ENCODE assay signal across 10 cellular contexts in the genomic region with DNA sequence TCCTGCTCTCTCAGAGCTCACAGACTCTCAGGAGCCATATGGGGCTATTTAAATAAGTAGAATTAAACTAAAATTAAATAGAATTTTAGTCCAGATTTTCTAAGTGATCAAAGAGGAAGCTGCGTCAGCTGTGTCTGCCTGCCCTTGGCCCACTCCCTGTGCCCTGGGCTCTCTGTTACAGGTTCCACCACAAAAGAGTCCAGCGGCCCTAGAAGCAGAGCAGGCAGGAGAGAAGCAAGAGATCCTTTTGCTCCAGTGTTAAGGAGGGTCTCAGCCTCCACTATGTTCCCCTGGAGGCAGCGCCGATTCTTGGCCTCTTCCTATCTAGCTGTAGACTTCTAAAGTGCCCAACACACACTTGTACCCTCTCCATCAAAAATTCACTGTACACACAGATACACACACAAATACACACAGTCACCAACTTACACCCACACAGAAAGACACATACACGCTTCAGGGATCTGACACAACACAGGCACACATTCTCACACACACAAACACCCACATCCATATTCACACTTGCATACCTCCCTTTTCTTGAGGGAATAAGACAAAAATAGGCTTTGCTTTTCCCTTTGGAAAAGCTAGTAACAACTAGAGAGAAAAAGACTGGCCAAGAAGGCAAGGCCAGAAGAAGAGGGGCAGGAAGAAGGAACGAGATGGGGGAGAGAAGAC. TPM values are rescaled to one million over a fixed set of nuclear protein-coding genes. Genes with fewer than 3 reads are reported as not detected.
A peak's percentile ranks its signal among the peaks of the same experiment; 100 is the strongest.
DNase-seq lines count a peak whose midpoint lies in the region; ATAC-seq and TF ChIP-seq lines count a peak whose summit lies in the region.
"Had no signal": no experiment of that assay in that cellular context is flagged by ENCODE, and none has a peak within 500 bp of the region (broad histone marks: within the 10 kb centered on the region; RNA-seq: fewer than 3 reads in every experiment).

No MANE protein-coding gene starts in this region.

- H3K9me3 Mint-ChIP-seq in activated T-helper 2 cell treated with anti-CD3 and anti-CD28 coated beads, Interferon-gamma antibody, Interleukin-2, Interleukin-4, amounts not matched to agents 10 μg/mL and 5 μg/mL and 100 μg/mL, durations not matched to agents 14 hours and 24 hours and 36 hours: no peaks in the 10 kb centered on the region

- peak overlapping the region; percentile 78 for H3K27ac Mint-ChIP-seq in activated T-helper 2 cell treated with anti-CD3 and anti-CD28 coated beads, Interferon-gamma antibody, Interleukin-2, Interleukin-4, amounts not matched to agents 10 μg/mL and 5 μg/mL and 100 μg/mL, durations not matched to agents 14 hours and 24 hours and 36 hours

- peaks cover 44% of the 10 kb centered on the region for H3K36me3 Mint-ChIP-seq in activated T-helper 2 cell treated with anti-CD3 and anti-CD28 coated beads, Interferon-gamma antibody, Interleukin-2, Interleukin-4, amounts not matched to agents 10 μg/mL and 5 μg/mL and 100 μg/mL, durations not matched to agents 14 hours and 24 hours and 36 hours (ENCODE audit: low read depth)

- intact Hi-C loops in activated T-helper 2 cell treated with anti-CD3 and anti-CD28 coated beads, Interferon-gamma antibody, Interleukin-2, Interleukin-4, amounts not matched to agents 10 μg/mL and 5 μg/mL and 100 μg/mL, durations not matched to agents 14 hours and 24 hours and 36 hours (cut with micrococcal nuclease): loop anchor here (1.0 to 10.0 kb wide), 3 partner anchors 8 to 688 kb away; partner anchors contain the start of gene G3BP1
- intact Hi-C loops in right lobe of liver (cut with DNase I): no loop called here
- intact Hi-C loops in tibial artery (cut with DNase I; ENCODE audit: low total_unique reads): no loop called here

- H3K27me3 ChIP-seq in right lobe of liver (no peaks in the 10 kb centered on the region), tibial artery (no peaks in the 10 kb centered on the region)
- H3K27me3 ChIP-seq: BE2C had no signal

- H3K36me3 ChIP-seq in right lobe of liver (no peaks in the 10 kb centered on the region), tibial artery (no peaks in the 10 kb centered on the region)
- H3K36me3 ChIP-seq: BE2C had no signal

- no peaks in the 10 kb centered on the region for H3K27me3 Mint-ChIP-seq in activated T-helper 2 cell treated with anti-CD3 and anti-CD28 coated beads, Interferon-gamma antibody, Interleukin-2, Interleukin-4, amounts not matched to agents 10 μg/mL and 5 μg/mL and 100 μg/mL, durations not matched to agents 14 hours and 24 hours and 36 hours (ENCODE audit: low read depth)

- H3K4me3 ChIP-seq in right lobe of liver (no peak overlapping the region), tibial artery (no peak overlapping the region)

- WGBS in right lobe of liver (ENCODE audit: insufficient coverage, low coverage, low lambda C conversion rate, missing lambda C conversion rate): 61% methylated on average over 6 of the region's 6 CpGs

- H3K27ac ChIP-seq in right lobe of liver: peak overlapping the region; percentile 64 to 84 (median 75)
- peak overlapping the region; percentile 57 to 63 for H3K27ac ChIP-seq in tibial artery

- H3K4me3 Mint-ChIP-seq in activated T-helper 2 cell treated with anti-CD3 and anti-CD28 coated beads, Interferon-gamma antibody, Interleukin-2, Interleukin-4, amounts not matched to agents 10 μg/mL and 5 μg/mL and 100 μg/mL, durations not matched to agents 14 hours and 24 hours and 36 hours (ENCODE audit: low read depth): peak overlapping the region; percentile 99

- no peak for TF ChIP-seq POLR2A in right lobe of liver (IDR thresholded peaks at IDR 0.05)

- TF ChIP-seq CTCF in right lobe of liver (IDR thresholded peaks at IDR 0.05): no peak
- TF ChIP-seq CTCF in tibial artery (IDR thresholded peaks at IDR 0.05): no peak

- H3K9me3 ChIP-seq in right lobe of liver (no peaks in the 10 kb centered on the region), tibial artery (no peaks in the 10 kb centered on the region)
- H3K9me3 ChIP-seq: BE2C had no signal

- peaks cover 55% of the 10 kb centered on the region for H3K4me1 Mint-ChIP-seq in activated T-helper 2 cell treated with anti-CD3 and anti-CD28 coated beads, Interferon-gamma antibody, Interleukin-2, Interleukin-4, amounts not matched to agents 10 μg/mL and 5 μg/mL and 100 μg/mL, durations not matched to agents 14 hours and 24 hours and 36 hours (ENCODE audit: low read depth)

- no peak for ATAC-seq in right lobe of liver

- H3K4me1 ChIP-seq in right lobe of liver (peaks cover 0 to 35% (median 7%) of the 10 kb centered on the region in 4 donors), tibial artery (peaks cover 0 to 44% (median 34%) of the 10 kb centered on the region in 4 donors)

- peak; percentile 66 for DNase-seq in activated effector memory CD4-positive, alpha-beta T cell treated with anti-CD3 and anti-CD28 coated beads, Interleukin-2, amount 50 U/mL, for 16 hours
- DNase-seq in activated effector memory CD4-positive, alpha-beta T cell treated with Interleukin-2 at 50 U/mL for 16 hours: no peak
- DNase-seq in activated T-helper 2 cell treated with anti-CD3 and anti-CD28 coated beads, Interferon-gamma antibody, Interleukin-2, Interleukin-4, amounts not matched to agents 10 μg/mL and 5 μg/mL and 100 μg/mL, durations not matched to agents 14 hours and 24 hours and 36 hours (ENCODE audit: low spot score): no peak
- DNase-seq in right lobe of liver (no peak), tibial artery (no peak), NCI-H1417 treated with DMSO at 0.1 percent for 48 hours (lab: John Stamatoyannopoulos, UW) (no peak), cerebellar cortex (ENCODE audit: low spot score) (no peak), NCI-H187 treated with DMSO at 0.1 percent for 48 hours (lab: John Stamatoyannopoulos, UW) (no peak)
- DNase-seq: BE2C, NCI-H1436 treated with DMSO at 0.1 percent for 48 hours had no signal

RNA-seq across cellular contexts. Expression of gene TNIP1, which starts 5.5 kb away (rescaled TPM):
- 473 and 477 TPM in 2 replicates for total RNA-seq in activated T-helper 2 cell treated with anti-CD3 and anti-CD28 coated beads, Interferon-gamma antibody, Interleukin-2, Interleukin-4, amounts not matched to agents 10 μg/mL and 5 μg/mL and 100 μg/mL, durations not matched to agents 14 hours and 24 hours and 36 hours
- 100 to 1,000 TPM in 1 of 6 experiments, 10 to 100 TPM in 5; 70.1 to 155 (median 79.1) TPM for total RNA-seq in right lobe of liver
